In genomic region chr12:120336392-120336791, GRCh38 we compare ENCODE assay signal across 5 cellular contexts. TPM values are rescaled to one million over a fixed set of nuclear protein-coding genes. Genes with fewer than 3 reads are reported as not detected.
"Had no signal": no experiment of that assay in that cellular context is flagged by ENCODE, and none has a peak within 500 bp of the region (broad histone marks: within the 10 kb centered on the region; RNA-seq: fewer than 3 reads in every experiment).

No MANE protein-coding gene starts in this region.

RNA-seq across cellular contexts. Expression of gene PLA2G1B, which starts 8.8 kb away (rescaled TPM):
- total RNA-seq: HT-29, HT1080, IMR-90 had no signal
- polyA plus RNA-seq: IgD-negative memory B cell, IMR-90 had no signal

RNA-seq across cellular contexts. Expression of gene MSI1, which starts 32.6 kb away (rescaled TPM):
- total RNA-seq: HT-29, IMR-90 had no signal
- polyA plus RNA-seq: IgD-negative memory B cell, IMR-90 had no signal

RNA-seq across cellular contexts. Expression of gene RNU4-1, which starts 43.4 kb away (rescaled TPM):
- total RNA-seq: HT1080 had no signal
- polyA plus RNA-seq: HepG2, IgD-negative memory B cell, IMR-90 had no signal

RNA-seq across cellular contexts. Expression of gene RNU4-2, which starts 44.7 kb away (rescaled TPM):
- total RNA-seq: HT1080 had no signal
- polyA plus RNA-seq: IgD-negative memory B cell, IMR-90 had no signal
